Comparison of ENCODE assay signal across 16 cellular contexts in the genomic region with DNA sequence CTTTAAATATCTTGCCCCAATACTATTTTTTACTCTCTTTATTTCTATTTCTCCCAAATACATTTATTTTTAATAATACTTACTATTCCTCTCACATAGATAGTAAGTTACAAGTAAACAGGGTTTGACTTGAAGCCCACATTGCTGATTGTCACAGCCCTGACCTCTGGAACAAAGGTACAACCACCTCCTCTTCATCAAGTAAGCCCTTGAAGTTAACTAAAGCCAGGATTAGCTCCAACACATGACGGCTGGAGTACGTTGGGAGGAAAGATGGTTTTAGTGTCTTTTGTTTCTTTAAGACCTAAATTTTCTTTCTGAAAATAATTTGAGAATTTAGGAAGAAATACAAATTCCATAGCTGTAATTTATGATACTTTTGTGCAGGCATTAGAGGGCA. TPM values are rescaled to one million over a fixed set of nuclear protein-coding genes. Genes with fewer than 3 reads are reported as not detected.
DNase-seq lines count a peak whose midpoint lies in the region; ATAC-seq and TF ChIP-seq lines count a peak whose summit lies in the region.
"Had no signal": no experiment of that assay in that cellular context is flagged by ENCODE, and none has a peak within 500 bp of the region (broad histone marks: within the 10 kb centered on the region; RNA-seq: fewer than 3 reads in every experiment).

No MANE protein-coding gene starts in this region.

- peaks cover 39% of the 10 kb centered on the region for H3K4me1 Mint-ChIP-seq in osteocyte (ENCODE audit: unreplicated experiment)
- peaks cover 34% of the 10 kb centered on the region for H3K4me1 Mint-ChIP-seq in type B pancreatic cell (ENCODE audit: unreplicated experiment)

- no peak overlapping the region for H3K4me3 Mint-ChIP-seq in osteocyte (ENCODE audit: unreplicated experiment)
- H3K4me3 Mint-ChIP-seq in type B pancreatic cell = peak overlapping the region; percentile 42
- H3K4me3 Mint-ChIP-seq: H9 had no signal

- peaks cover 4% of the 10 kb centered on the region for H3K9me3 Mint-ChIP-seq in osteocyte (ENCODE audit: unreplicated experiment)
- H3K9me3 Mint-ChIP-seq in type B pancreatic cell = peaks cover 4% of the 10 kb centered on the region
- H3K9me3 Mint-ChIP-seq: H9 had no signal

- intact Hi-C loops in right cardiac atrium (cut with DNase I) = no loop called here
- intact Hi-C loops in spleen (cut with DNase I; ENCODE audit: low total_unique reads) = no loop called here

- TF ChIP-seq CTCF in osteocyte (IDR thresholded peaks at IDR 0.05) (no peak), type B pancreatic cell (conservative IDR thresholded peaks at IDR 0.05) (no peak), spleen (IDR thresholded peaks at IDR 0.05 in 8 of 11, conservative IDR thresholded peaks at IDR 0.05 in 3 of 11) (no peak)

- H3K36me3 ChIP-seq in spleen = peaks cover 0 to 6% (median 0%) of the 10 kb centered on the region in 6 donors
- H3K36me3 ChIP-seq: BE2C had no signal

- WGBS in right cardiac atrium = 34% methylated on average over 2 of the region's 2 CpGs
- 91 to 96% (median 93%) methylated on average over 2 of the region's 2 CpGs for WGBS in spleen, 5 donors

- H3K27ac Mint-ChIP-seq in osteocyte (ENCODE audit: unreplicated experiment) = peak overlapping the region; percentile 6
- no peak overlapping the region for H3K27ac Mint-ChIP-seq in type B pancreatic cell
- H3K27ac Mint-ChIP-seq: H9 had no signal

- no peak for DNase-seq in right cardiac atrium
- DNase-seq in osteocyte (ENCODE audit: extremely low spot score, unreplicated experiment) = peak; percentile 4
- no peak for DNase-seq in type B pancreatic cell (ENCODE audit: extremely low spot score, unreplicated experiment)
- no peak for DNase-seq in spleen
- DNase-seq in COLO668 (lab: John Stamatoyannopoulos, UW; ENCODE audit: unreplicated experiment) = no peak
- no peak for DNase-seq in stimulated activated CD4-positive, alpha-beta T cell treated with anti-CD3 and anti-CD28 coated beads, Interleukin-2, amount 100 ng/mL, for 24 hours
- DNase-seq: BE2C; H9; kidney; NCI-H2029 treated with DMSO at 0.1 percent for 48 hours; NCI-H446 treated with DMSO at 0.1 percent for 48 hours; SHP77 treated with DMSO at 0.1 percent for 48 hours; stimulated activated CD4-positive, alpha-beta T cell treated with anti-CD3 and anti-CD28 coated beads, Interleukin-4, amount 100 ng/mL, for 1 hour had no signal

- H3K27ac ChIP-seq in cingulate gyrus (ENCODE audit: low read depth, low read length) (peak overlapping the region; percentile 61), right cardiac atrium (ENCODE audit: low read length) (peak overlapping the region; percentile 96), spleen (no peak overlapping the region)
- H3K27ac ChIP-seq: neutrophil had no signal

- no peaks in the 10 kb centered on the region for H3K27me3 Mint-ChIP-seq in osteocyte (ENCODE audit: unreplicated experiment)
- no peaks in the 10 kb centered on the region for H3K27me3 Mint-ChIP-seq in type B pancreatic cell

- H3K4me1 ChIP-seq in right cardiac atrium (ENCODE audit: control insufficient read depth, insufficient read depth, low read length) (peaks cover 1% of the 10 kb centered on the region), spleen (peaks cover 0 to 1% (median 0%) of the 10 kb centered on the region in 6 donors)
- H3K4me1 ChIP-seq: BE2C had no signal

- H3K36me3 Mint-ChIP-seq in osteocyte (ENCODE audit: unreplicated experiment) (no peaks in the 10 kb centered on the region), type B pancreatic cell (no peaks in the 10 kb centered on the region)

- ATAC-seq in right cardiac atrium = no peak
- no peak for ATAC-seq in HG02938 (IDR thresholded peaks at IDR 0.05; ENCODE audit: unreplicated experiment)

- H3K4me3 ChIP-seq in right cardiac atrium (ENCODE audit: low read length) (peak overlapping the region; percentile 86), spleen (no peak overlapping the region)

- no peak for TF ChIP-seq POLR2A in spleen (IDR thresholded peaks at IDR 0.05)

- no peaks in the 10 kb centered on the region for H3K27me3 ChIP-seq in right cardiac atrium (ENCODE audit: control insufficient read depth, insufficient read depth)
- H3K27me3 ChIP-seq in spleen (replicated peaks in 1 of 7) = no peaks in the 10 kb centered on the region
- H3K27me3 ChIP-seq: BE2C, neutrophil had no signal

- no peaks in the 10 kb centered on the region for H3K9me3 ChIP-seq in right cardiac atrium (ENCODE audit: control insufficient read depth, low read length)
- no peaks in the 10 kb centered on the region for H3K9me3 ChIP-seq in spleen
- H3K9me3 ChIP-seq: BE2C, neutrophil had no signal

RNA-seq across cellular contexts. Expression of a gene that starts 1.0 kb away (rescaled TPM):
- 100 to 1,000 TPM; 337 to 479 (median 357) TPM for total RNA-seq in right cardiac atrium
- 177 TPM for polyA plus RNA-seq in right cardiac atrium
- 0.46 and 0.63 TPM in 2 replicates for total RNA-seq in osteocyte
- 2.0 TPM in 2 replicates for total RNA-seq in type B pancreatic cell (ENCODE audit: low replicate concordance)
- total RNA-seq in spleen = 1 to 10 TPM; 1.4 to 2.7 (median 1.8) TPM
- polyA plus RNA-seq in spleen = 1 to 10 TPM; 1.2 to 6.2 (median 2.4) TPM

RNA-seq across cellular contexts. Expression of a gene that starts 28.8 kb away (rescaled TPM):
- 100 to 1,000 TPM; 493 to 926 (median 671) TPM for total RNA-seq in right cardiac atrium
- polyA plus RNA-seq in right cardiac atrium = 1,833 TPM
- total RNA-seq in osteocyte = 475 and 500 TPM in 2 replicates
- 219 and 271 TPM in 2 replicates for total RNA-seq in type B pancreatic cell (ENCODE audit: low replicate concordance)
- total RNA-seq in spleen = 100 to 1,000 TPM; 442 to 675 (median 581) TPM
- 100 to 1,000 TPM; 422 to 675 (median 592) TPM for polyA plus RNA-seq in spleen

RNA-seq across cellular contexts. Expression of a gene that starts 43.1 kb away (rescaled TPM):
- total RNA-seq in right cardiac atrium (100 to 1,000 TPM; 171 to 199 (median 174) TPM), osteocyte (222 and 230 TPM in 2 replicates), type B pancreatic cell (ENCODE audit: low replicate concordance) (211 and 359 TPM in 2 replicates), spleen (100 to 1,000 TPM; 176 to 254 (median 199) TPM)
- polyA plus RNA-seq in right cardiac atrium (343 TPM), spleen (100 to 1,000 TPM; 290 to 371 (median 360) TPM)

Comparison
In these comparisons a context has a peak if more than half of its experiments do, and no peak if none do; other contexts are left out.
1. H3K27ac ChIP-seq: peak in cingulate gyrus (single experiment) and right cardiac atrium (single experiment); none in spleen (0 of 8).
2. RNA of a gene that starts 1.0 kb away (total RNA-seq): 337 to 479 TPM in right cardiac atrium; 2.0 TPM in type B pancreatic cell, 1.4 to 2.7 TPM in spleen and 0.46 to 0.63 TPM in osteocyte; every median in the first group is over 10 times any median in the second.